Comparison of ENCODE assay signal across 8 cellular contexts in the genomic region with DNA sequence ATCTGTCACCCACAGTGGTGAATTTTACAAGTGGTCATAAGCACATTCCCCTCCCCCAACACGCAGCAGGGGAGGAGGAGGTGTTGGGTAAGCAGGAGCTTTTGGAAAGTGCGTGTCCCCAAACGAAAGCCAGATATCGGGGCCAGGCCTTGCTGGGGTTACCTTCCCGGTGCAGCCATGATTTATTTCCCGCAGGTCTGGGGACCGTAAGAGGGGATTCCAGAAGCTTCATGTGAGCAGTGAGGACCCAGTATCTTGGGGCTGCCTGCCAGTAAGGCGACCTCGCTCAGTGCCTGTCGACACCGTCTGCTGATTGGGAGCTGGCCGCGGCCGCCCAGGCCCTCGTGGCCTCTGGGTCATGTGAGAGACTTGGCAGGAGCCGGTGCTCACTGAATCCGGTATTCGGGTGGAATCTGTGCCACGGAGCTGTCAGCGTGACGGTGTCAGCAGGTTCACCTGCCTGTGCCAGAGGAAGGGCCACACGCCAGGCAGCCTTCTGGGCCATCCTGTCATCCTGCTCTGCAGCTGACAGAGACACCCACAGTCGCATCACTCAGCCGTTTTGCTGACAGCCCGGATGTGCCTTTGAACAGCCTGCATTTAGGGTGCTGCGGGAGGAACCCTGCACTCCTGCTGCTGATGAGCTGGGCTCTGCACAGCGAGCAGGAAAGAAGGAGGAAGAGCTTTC. TPM values are rescaled to one million over a fixed set of nuclear protein-coding genes. Genes with fewer than 3 reads are reported as not detected.
A peak's percentile ranks its signal among the peaks of the same experiment; 100 is the strongest.
DNase-seq lines count a peak whose midpoint lies in the region; ATAC-seq and TF ChIP-seq lines count a peak whose summit lies in the region.

No MANE protein-coding gene starts in this region.

- no peak overlapping the region for H4K8ac ChIP-seq in trophoblast cell (ENCODE audit: low read depth, low read length)

- no peaks in the 10 kb centered on the region for H3K79me1 ChIP-seq in trophoblast cell (ENCODE audit: low read length)

- H3K4me1 ChIP-seq in Karpas-422 (ENCODE audit: low read length) (peaks cover 17% of the 10 kb centered on the region), uterus (peaks cover 0 to 4% of the 10 kb centered on the region in 2 donors), trophoblast cell (ENCODE audit: control insufficient read depth in 1 of 2, insufficient read depth in 2 of 2, low read length in 2 of 2) (no peaks in the 10 kb centered on the region)
- peaks cover 0 to 8% of the 10 kb centered on the region in 2 donors for H3K4me1 ChIP-seq in naive thymus-derived CD4-positive, alpha-beta T cell (ENCODE audit: control insufficient read depth in 2 of 2, insufficient read depth in 2 of 2, low read length in 2 of 2)

- peak; percentile 77 to 79 for ATAC-seq in activated T-cell treated with anti-CD3 and anti-CD28 coated beads, Interleukin-2, amount 50 U/mL, for 4 hours
- peak; percentile 85 for ATAC-seq in naive thymus-derived CD4-positive, alpha-beta T cell

- peak in 1 of 2 donors; percentile 26 for TF ChIP-seq POLR2A in uterus (IDR thresholded peaks at IDR 0.05)

- H3K4me3 ChIP-seq in Karpas-422 (ENCODE audit: low read length) (no peak overlapping the region), fibroblast of the aortic adventitia (ENCODE audit: low read depth, low read length) (peak overlapping the region; percentile 34), uterus (peak overlapping the region; percentile 22 to 37), trophoblast cell (ENCODE audit: low read depth, low read length) (no peak overlapping the region)
- H3K4me3 ChIP-seq in naive thymus-derived CD4-positive, alpha-beta T cell (ENCODE audit: low read length): peak overlapping the region; percentile 5

- DNase-seq in GM10248 (ENCODE audit: extremely low spot score): peak; percentile 32
- DNase-seq in Karpas-422: no peak
- peak; percentile 17 for DNase-seq in activated T-cell treated with anti-CD3 and anti-CD28 coated beads, Interleukin-2, amount 50 U/mL, for 4 hours
- peak; percentile 48 for DNase-seq in fibroblast of the aortic adventitia (ENCODE audit: low read depth)
- peak; percentile 17 to 52 (median 45) for DNase-seq in naive thymus-derived CD4-positive, alpha-beta T cell
- peak; percentile 65 to 77 for DNase-seq in uterus
- no peak for DNase-seq in SKM-1 (lab: John Stamatoyannopoulos, UW; ENCODE audit: unreplicated experiment)
- no peak for DNase-seq in trophoblast cell

- CTCF ChIA-PET in GM10248 (lab: Yijun Ruan, JAX): interaction anchor here (0.9 to 3.2 kb wide), 9 partner anchors 9 to 1065 kb away, joined by 3 to 35 read pairs (median 3); no protein-coding TSS in a partner anchor
- CTCF ChIA-PET in naive thymus-derived CD4-positive, alpha-beta T cell (lab: Charles Lee): interaction anchor here (0.9 kb wide), 1 partner anchor 10 kb away, joined by 3 read pairs; no protein-coding TSS in a partner anchor

- H2AFZ ChIP-seq in Karpas-422 (ENCODE audit: low read length): peak overlapping the region; percentile 81
- H2AFZ ChIP-seq in trophoblast cell (ENCODE audit: insufficient read depth, low read length, poor library complexity): no peak overlapping the region

- H4K20me1 ChIP-seq in Karpas-422 (ENCODE audit: insufficient read depth, low read depth, low read length): no peaks in the 10 kb centered on the region

- intact Hi-C loops in naive thymus-derived CD4-positive, alpha-beta T cell (cut with micrococcal nuclease): loop anchor here in 1 of 2 donors (1.0 kb wide), 1 partner anchor 37 kb away; a partner anchor contains a TSS
- intact Hi-C loops in uterus (cut with DNase I; ENCODE audit: low total_unique reads): no loop called here

- H3K27ac Mint-ChIP-seq in naive thymus-derived CD4-positive, alpha-beta T cell: peak overlapping the region; percentile 1 to 84 (median 58)

- no peaks in the 10 kb centered on the region for H3K27me3 ChIP-seq in Karpas-422 (ENCODE audit: low read length)
- no peaks in the 10 kb centered on the region for H3K27me3 ChIP-seq in naive thymus-derived CD4-positive, alpha-beta T cell (ENCODE audit: control insufficient read depth in 2 of 2, insufficient read depth in 2 of 2, low read length in 2 of 2)
- no peaks in the 10 kb centered on the region for H3K27me3 ChIP-seq in uterus
- H3K27me3 ChIP-seq in trophoblast cell (ENCODE audit: insufficient read depth, low read length): no peaks in the 10 kb centered on the region

- H3K36me3 Mint-ChIP-seq in activated T-cell treated with anti-CD3 and anti-CD28 coated beads, Interleukin-2, amount 50 U/mL, for 4 hours (ENCODE audit: insufficient read depth): no peaks in the 10 kb centered on the region
- H3K36me3 Mint-ChIP-seq in naive thymus-derived CD4-positive, alpha-beta T cell: peaks cover 0 to 5% (median 0%) of the 10 kb centered on the region in 5 donors

- peaks cover 3% of the 10 kb centered on the region for H3K27me3 Mint-ChIP-seq in activated T-cell treated with anti-CD3 and anti-CD28 coated beads, Interleukin-2, amount 50 U/mL, for 4 hours (ENCODE audit: low read depth)
- peaks cover 0 to 8% (median 0%) of the 10 kb centered on the region in 5 donors for H3K27me3 Mint-ChIP-seq in naive thymus-derived CD4-positive, alpha-beta T cell

- no peaks in the 10 kb centered on the region for H3K79me2 ChIP-seq in Karpas-422 (ENCODE audit: low read length)
- no peaks in the 10 kb centered on the region for H3K79me2 ChIP-seq in trophoblast cell (ENCODE audit: control insufficient read depth, insufficient read depth, low read length, poor library complexity)

- no peak overlapping the region for H3K4me3 Mint-ChIP-seq in activated T-cell treated with anti-CD3 and anti-CD28 coated beads, Interleukin-2, amount 50 U/mL, for 4 hours
- peak overlapping the region; percentile 19 to 77 (median 48) for H3K4me3 Mint-ChIP-seq in naive thymus-derived CD4-positive, alpha-beta T cell

- no CpG with 5 or more reads among the region's 27 CpGs for WGBS in trophoblast cell (ENCODE audit: extremely low coverage, insufficient coverage, insufficient read length)

- H2BK120ac ChIP-seq in trophoblast cell (ENCODE audit: insufficient read depth, low read length, poor library complexity): no peak overlapping the region

- no peak overlapping the region for H2BK5ac ChIP-seq in trophoblast cell (ENCODE audit: low read depth, low read length, poor library complexity)

- H3K9me3 Mint-ChIP-seq in activated T-cell treated with anti-CD3 and anti-CD28 coated beads, Interleukin-2, amount 50 U/mL, for 4 hours: no peaks in the 10 kb centered on the region
- H3K9me3 Mint-ChIP-seq in naive thymus-derived CD4-positive, alpha-beta T cell: no peaks in the 10 kb centered on the region

- TF ChIP-seq CTCF in GM10248 (IDR thresholded peaks at IDR 0.05; ENCODE audit: control extremely low read depth, extremely low read depth, low read depth, missing control alignments) (no peak), fibroblast of the aortic adventitia (IDR thresholded peaks at IDR 0.05; ENCODE audit: insufficient read depth, low read length) (no peak), uterus (IDR thresholded peaks at IDR 0.05) (no peak)

- H3K18ac ChIP-seq in trophoblast cell (ENCODE audit: low read length): no peak overlapping the region

- no peak overlapping the region for H3K4ac ChIP-seq in trophoblast cell (ENCODE audit: low read depth, low read length)

- H2BK12ac ChIP-seq in trophoblast cell (ENCODE audit: low read length): no peak overlapping the region

- H4K91ac ChIP-seq in trophoblast cell (ENCODE audit: low read depth, low read length): no peak overlapping the region

- H3K4me2 ChIP-seq in Karpas-422 (ENCODE audit: low read depth, low read length, poor library complexity, severe bottlenecking): peak overlapping the region; percentile 50
- no peak overlapping the region for H3K4me2 ChIP-seq in trophoblast cell (ENCODE audit: low read length)

- no peak overlapping the region for H3K23ac ChIP-seq in trophoblast cell (ENCODE audit: low read length)

- H3K27ac ChIP-seq in Karpas-422 (ENCODE audit: low read length) (no peak overlapping the region), uterus (peak overlapping the region; percentile 74 to 81), trophoblast cell (ENCODE audit: low read depth, low read length) (no peak overlapping the region)
- no peak overlapping the region for H3K27ac ChIP-seq in naive thymus-derived CD4-positive, alpha-beta T cell (ENCODE audit: low read depth, low read length)

- H3K14ac ChIP-seq in trophoblast cell (ENCODE audit: low read length): no peak overlapping the region

- H3K9ac ChIP-seq in Karpas-422 (ENCODE audit: low read length) (peak overlapping the region; percentile 43), trophoblast cell (ENCODE audit: low read length) (no peak overlapping the region)

- POLR2A ChIA-PET in GM10248 (lab: Yijun Ruan, JAX): no interaction called here
- POLR2A ChIA-PET in naive thymus-derived CD4-positive, alpha-beta T cell (lab: Charles Lee): interaction anchor here (2.5 kb wide), 1 partner anchor 37 kb away, joined by 8 read pairs; a partner anchor contains a TSS

- no peaks in the 10 kb centered on the region for H3K9me3 ChIP-seq in Karpas-422 (ENCODE audit: low read length)
- H3K9me3 ChIP-seq in naive thymus-derived CD4-positive, alpha-beta T cell (ENCODE audit: control insufficient read depth in 2 of 3, low read length in 3 of 3): no peaks in the 10 kb centered on the region
- H3K9me3 ChIP-seq in uterus: no peaks in the 10 kb centered on the region
- H3K9me3 ChIP-seq in trophoblast cell (ENCODE audit: insufficient read depth, low read depth, low read length): peaks cover 4% of the 10 kb centered on the region

- H4K12ac ChIP-seq in trophoblast cell (ENCODE audit: low read depth, low read length): no peak overlapping the region

- no peaks in the 10 kb centered on the region for H3K9me2 ChIP-seq in Karpas-422 (replicated peaks; ENCODE audit: insufficient read depth, low read length)

- no peak overlapping the region for H2AK5ac ChIP-seq in trophoblast cell (ENCODE audit: low read length)

- H3K4me1 Mint-ChIP-seq in activated T-cell treated with anti-CD3 and anti-CD28 coated beads, Interleukin-2, amount 50 U/mL, for 4 hours (ENCODE audit: low read depth): peaks cover 15% of the 10 kb centered on the region
- peaks cover 1 to 19% (median 6%) of the 10 kb centered on the region in 7 donors for H3K4me1 Mint-ChIP-seq in naive thymus-derived CD4-positive, alpha-beta T cell

- H3K36me3 ChIP-seq in Karpas-422 (ENCODE audit: insufficient read depth, low read length): no peaks in the 10 kb centered on the region
- no peaks in the 10 kb centered on the region for H3K36me3 ChIP-seq in naive thymus-derived CD4-positive, alpha-beta T cell (ENCODE audit: control insufficient read depth in 2 of 3, insufficient read depth in 3 of 3, low read length in 3 of 3)
- H3K36me3 ChIP-seq in uterus: no peaks in the 10 kb centered on the region
- no peaks in the 10 kb centered on the region for H3K36me3 ChIP-seq in trophoblast cell (ENCODE audit: control insufficient read depth in 1 of 2, insufficient read depth in 2 of 2, low read length in 2 of 2)

RNA-seq across cellular contexts. Expression of a gene that starts 37.3 kb away (rescaled TPM):
- 81.1 and 110 TPM in 2 replicates for total RNA-seq in Karpas-422 (2014; rRNA removed; shearing (Covaris generic); ENCODE audit: low replicate concordance)
- total RNA-seq in activated T-cell treated with anti-CD3 and anti-CD28 coated beads, Interleukin-2, amount 50 U/mL, for 4 hours: 100 to 1,000 TPM; 220 to 246 (median 233) TPM
- total RNA-seq in fibroblast of the aortic adventitia (ENCODE audit: low replicate concordance) (20.3 and 155 TPM in 2 replicates), uterus (100 to 1,000 TPM in 2 of 4 donors, 10 to 100 TPM in 2; 12.8 to 244 (median 70.1) TPM)
- 100 to 1,000 TPM in 1 of 5 experiments, 10 to 100 TPM in 4; 50.4 to 165 (median 54.6) TPM for total RNA-seq in naive thymus-derived CD4-positive, alpha-beta T cell
- 100 to 1,000 TPM; 257 to 292 TPM for polyA plus RNA-seq in naive thymus-derived CD4-positive, alpha-beta T cell
- 776 and 817 TPM in 2 replicates for polyA plus RNA-seq in trophoblast cell (2013)

RNA-seq across cellular contexts. Expression of a gene that starts 37.6 kb away (rescaled TPM):
- total RNA-seq in Karpas-422 (2014; rRNA removed; shearing (Covaris generic); ENCODE audit: low replicate concordance): 19.9 and 24.1 TPM in 2 replicates
- total RNA-seq in activated T-cell treated with anti-CD3 and anti-CD28 coated beads, Interleukin-2, amount 50 U/mL, for 4 hours: 10 to 100 TPM; 21.0 to 23.6 (median 23.4) TPM
- 44.3 and 59.3 TPM in 2 replicates for total RNA-seq in fibroblast of the aortic adventitia (ENCODE audit: low replicate concordance)
- total RNA-seq in naive thymus-derived CD4-positive, alpha-beta T cell: 10 to 100 TPM; 13.9 to 33.7 (median 25.2) TPM
- polyA plus RNA-seq in naive thymus-derived CD4-positive, alpha-beta T cell: 10 to 100 TPM; 20.1 to 28.4 TPM
- total RNA-seq in uterus: 10 to 100 TPM; 37.6 to 62.2 (median 45.3) TPM
- 69.4 and 72.3 TPM in 2 replicates for polyA plus RNA-seq in trophoblast cell (2013)

Comparison
In these comparisons a context has a peak if more than half of its experiments do, and no peak if none do; other contexts are left out.
1. DNase-seq: peak in GM10248 (single experiment), activated T-cell treated with anti-CD3 and anti-CD28 coated beads, Interleukin-2, amount 50 U/mL, for 4 hours (single experiment), fibroblast of the aortic adventitia (single experiment), naive thymus-derived CD4-positive, alpha-beta T cell (9 of 9) and uterus (2 of 2); none in Karpas-422 (single experiment), SKM-1 (single experiment) and trophoblast cell (0 of 2).
2. H3K27ac ChIP-seq: peak in uterus (2 of 2); none in Karpas-422 (single experiment), naive thymus-derived CD4-positive, alpha-beta T cell (single experiment) and trophoblast cell (single experiment).
3. H3K4me3 ChIP-seq: peak in fibroblast of the aortic adventitia (single experiment), naive thymus-derived CD4-positive, alpha-beta T cell (single experiment) and uterus (2 of 2); none in Karpas-422 (single experiment) and trophoblast cell (single experiment).